1 cellular context compared by ENCODE assay signal in the genomic region with DNA sequence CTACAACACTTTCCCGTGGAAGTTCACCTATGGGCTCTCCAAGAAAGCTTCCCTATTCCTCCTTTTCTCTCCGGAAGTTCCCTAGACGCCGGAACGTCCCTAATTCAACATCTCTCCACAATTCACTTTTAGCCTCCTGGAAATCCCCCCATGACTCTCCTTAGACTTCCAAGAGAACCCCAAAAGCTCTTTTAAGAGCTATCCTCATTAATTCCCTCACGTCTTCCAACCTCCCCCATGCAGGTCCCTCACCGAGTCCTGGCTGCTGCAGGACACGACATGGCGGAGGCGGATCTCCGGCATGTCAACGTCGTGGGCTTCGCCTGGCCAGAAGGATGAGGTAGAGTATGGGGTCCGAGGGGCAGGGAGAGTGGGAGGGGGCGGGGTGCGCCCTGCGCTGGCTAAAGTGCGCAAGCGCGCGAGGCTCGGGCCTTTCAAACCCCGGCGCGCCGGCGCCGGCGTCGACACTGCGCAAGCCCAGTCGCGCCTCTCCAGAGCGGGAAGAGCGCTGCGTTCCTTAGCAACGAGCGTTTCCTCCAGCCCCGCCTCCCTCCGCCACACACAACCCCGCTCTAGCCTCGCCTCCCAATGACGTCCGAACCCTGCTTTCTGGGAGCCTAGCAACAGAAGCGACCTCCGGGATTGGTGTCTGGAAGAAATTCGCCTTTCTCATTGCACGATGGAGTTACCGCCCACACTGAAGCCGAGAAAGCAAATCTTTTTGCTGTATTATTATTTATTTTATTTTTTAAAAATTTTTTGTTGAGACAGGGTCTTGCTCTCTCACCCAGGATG.
TF ChIP-seq lines count a peak whose summit lies in the region.

A gene (plus strand): TSS at position 646 of the 795 bp plus-strand sequence. CDS start 1,391 bp downstream, outside the sequence.
A gene with protein sequence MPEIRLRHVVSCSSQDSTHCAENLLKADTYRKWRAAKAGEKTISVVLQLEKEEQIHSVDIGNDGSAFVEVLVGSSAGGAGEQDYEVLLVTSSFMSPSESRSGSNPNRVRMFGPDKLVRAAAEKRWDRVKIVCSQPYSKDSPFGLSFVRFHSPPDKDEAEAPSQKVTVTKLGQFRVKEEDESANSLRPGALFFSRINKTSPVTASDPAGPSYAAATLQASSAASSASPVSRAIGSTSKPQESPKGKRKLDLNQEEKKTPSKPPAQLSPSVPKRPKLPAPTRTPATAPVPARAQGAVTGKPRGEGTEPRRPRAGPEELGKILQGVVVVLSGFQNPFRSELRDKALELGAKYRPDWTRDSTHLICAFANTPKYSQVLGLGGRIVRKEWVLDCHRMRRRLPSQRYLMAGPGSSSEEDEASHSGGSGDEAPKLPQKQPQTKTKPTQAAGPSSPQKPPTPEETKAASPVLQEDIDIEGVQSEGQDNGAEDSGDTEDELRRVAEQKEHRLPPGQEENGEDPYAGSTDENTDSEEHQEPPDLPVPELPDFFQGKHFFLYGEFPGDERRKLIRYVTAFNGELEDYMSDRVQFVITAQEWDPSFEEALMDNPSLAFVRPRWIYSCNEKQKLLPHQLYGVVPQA (minus strand): TSS at position 372 of the 795 bp plus-strand sequence. CDS start 69 bp downstream, at position 303.

TF ChIP-seq in SK-N-SH, 30 proteins besides CTCF, POLR2A, EP300 and RAD21 (continued from another document):
- TF ChIP-seq, protein P1, sequence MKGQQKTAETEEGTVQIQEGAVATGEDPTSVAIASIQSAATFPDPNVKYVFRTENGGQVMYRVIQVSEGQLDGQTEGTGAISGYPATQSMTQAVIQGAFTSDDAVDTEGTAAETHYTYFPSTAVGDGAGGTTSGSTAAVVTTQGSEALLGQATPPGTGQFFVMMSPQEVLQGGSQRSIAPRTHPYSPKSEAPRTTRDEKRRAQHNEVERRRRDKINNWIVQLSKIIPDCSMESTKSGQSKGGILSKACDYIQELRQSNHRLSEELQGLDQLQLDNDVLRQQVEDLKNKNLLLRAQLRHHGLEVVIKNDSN (IDR thresholded peaks at IDR 0.05; ENCODE audit: borderline replicate concordance, low read depth), result no peak
- TF ChIP-seq, protein P2, sequence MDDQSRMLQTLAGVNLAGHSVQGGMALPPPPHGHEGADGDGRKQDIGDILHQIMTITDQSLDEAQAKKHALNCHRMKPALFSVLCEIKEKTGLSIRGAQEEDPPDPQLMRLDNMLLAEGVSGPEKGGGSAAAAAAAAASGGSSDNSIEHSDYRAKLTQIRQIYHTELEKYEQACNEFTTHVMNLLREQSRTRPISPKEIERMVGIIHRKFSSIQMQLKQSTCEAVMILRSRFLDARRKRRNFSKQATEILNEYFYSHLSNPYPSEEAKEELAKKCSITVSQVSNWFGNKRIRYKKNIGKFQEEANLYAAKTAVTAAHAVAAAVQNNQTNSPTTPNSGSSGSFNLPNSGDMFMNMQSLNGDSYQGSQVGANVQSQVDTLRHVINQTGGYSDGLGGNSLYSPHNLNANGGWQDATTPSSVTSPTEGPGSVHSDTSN (IDR thresholded peaks at IDR 0.05), result no peak
- TF ChIP-seq NRF1 (IDR thresholded peaks at IDR 0.05; ENCODE audit: low read depth, low read length) (peak; percentile 97), SIN3A (IDR thresholded peaks at IDR 0.05; ENCODE audit: borderline replicate concordance, low read depth, low read length) (0 out of 2 replicates have a peak, but pooled peaks have one; percentile 33), CHD2 (IDR thresholded peaks at IDR 0.05; ENCODE audit: low read length, partially characterized antibody) (no peak), ELF1 (IDR thresholded peaks at IDR 0.05) (no peak), SMC3 (IDR thresholded peaks at IDR 0.05; ENCODE audit: low read depth, low read length) (no peak), MXI1 (IDR thresholded peaks at IDR 0.05; ENCODE audit: low read depth, low read length) (peak; percentile 57), JUND (IDR thresholded peaks at IDR 0.05) (no peak), TAF1 (IDR thresholded peaks at IDR 0.05; ENCODE audit: borderline replicate concordance, low read depth, low read length) (peak; percentile 41; the same call in 1 of the 2 replicates), YY1 (IDR thresholded peaks at IDR 0.05; ENCODE audit: low read depth) (peak; percentile 19; the same call in 1 of the 2 replicates), EZH2phosphoT487 (IDR thresholded peaks at IDR 0.05; ENCODE audit: borderline replicate concordance, low read depth) (no peak)
- TF ChIP-seq, protein P3, sequence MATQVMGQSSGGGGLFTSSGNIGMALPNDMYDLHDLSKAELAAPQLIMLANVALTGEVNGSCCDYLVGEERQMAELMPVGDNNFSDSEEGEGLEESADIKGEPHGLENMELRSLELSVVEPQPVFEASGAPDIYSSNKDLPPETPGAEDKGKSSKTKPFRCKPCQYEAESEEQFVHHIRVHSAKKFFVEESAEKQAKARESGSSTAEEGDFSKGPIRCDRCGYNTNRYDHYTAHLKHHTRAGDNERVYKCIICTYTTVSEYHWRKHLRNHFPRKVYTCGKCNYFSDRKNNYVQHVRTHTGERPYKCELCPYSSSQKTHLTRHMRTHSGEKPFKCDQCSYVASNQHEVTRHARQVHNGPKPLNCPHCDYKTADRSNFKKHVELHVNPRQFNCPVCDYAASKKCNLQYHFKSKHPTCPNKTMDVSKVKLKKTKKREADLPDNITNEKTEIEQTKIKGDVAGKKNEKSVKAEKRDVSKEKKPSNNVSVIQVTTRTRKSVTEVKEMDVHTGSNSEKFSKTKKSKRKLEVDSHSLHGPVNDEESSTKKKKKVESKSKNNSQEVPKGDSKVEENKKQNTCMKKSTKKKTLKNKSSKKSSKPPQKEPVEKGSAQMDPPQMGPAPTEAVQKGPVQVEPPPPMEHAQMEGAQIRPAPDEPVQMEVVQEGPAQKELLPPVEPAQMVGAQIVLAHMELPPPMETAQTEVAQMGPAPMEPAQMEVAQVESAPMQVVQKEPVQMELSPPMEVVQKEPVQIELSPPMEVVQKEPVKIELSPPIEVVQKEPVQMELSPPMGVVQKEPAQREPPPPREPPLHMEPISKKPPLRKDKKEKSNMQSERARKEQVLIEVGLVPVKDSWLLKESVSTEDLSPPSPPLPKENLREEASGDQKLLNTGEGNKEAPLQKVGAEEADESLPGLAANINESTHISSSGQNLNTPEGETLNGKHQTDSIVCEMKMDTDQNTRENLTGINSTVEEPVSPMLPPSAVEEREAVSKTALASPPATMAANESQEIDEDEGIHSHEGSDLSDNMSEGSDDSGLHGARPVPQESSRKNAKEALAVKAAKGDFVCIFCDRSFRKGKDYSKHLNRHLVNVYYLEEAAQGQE (IDR thresholded peaks at IDR 0.05; ENCODE audit: low read depth, low read length), result no peak
